In genomic region chr9:34048730-34049629, GRCh38 we compare ENCODE assay signal across 8 cellular contexts. TPM values are rescaled to one million over a fixed set of nuclear protein-coding genes. Genes with fewer than 3 reads are reported as not detected.
DNase-seq lines count a peak whose midpoint lies in the region; TF ChIP-seq lines count a peak whose summit lies in the region.

A gene with protein sequence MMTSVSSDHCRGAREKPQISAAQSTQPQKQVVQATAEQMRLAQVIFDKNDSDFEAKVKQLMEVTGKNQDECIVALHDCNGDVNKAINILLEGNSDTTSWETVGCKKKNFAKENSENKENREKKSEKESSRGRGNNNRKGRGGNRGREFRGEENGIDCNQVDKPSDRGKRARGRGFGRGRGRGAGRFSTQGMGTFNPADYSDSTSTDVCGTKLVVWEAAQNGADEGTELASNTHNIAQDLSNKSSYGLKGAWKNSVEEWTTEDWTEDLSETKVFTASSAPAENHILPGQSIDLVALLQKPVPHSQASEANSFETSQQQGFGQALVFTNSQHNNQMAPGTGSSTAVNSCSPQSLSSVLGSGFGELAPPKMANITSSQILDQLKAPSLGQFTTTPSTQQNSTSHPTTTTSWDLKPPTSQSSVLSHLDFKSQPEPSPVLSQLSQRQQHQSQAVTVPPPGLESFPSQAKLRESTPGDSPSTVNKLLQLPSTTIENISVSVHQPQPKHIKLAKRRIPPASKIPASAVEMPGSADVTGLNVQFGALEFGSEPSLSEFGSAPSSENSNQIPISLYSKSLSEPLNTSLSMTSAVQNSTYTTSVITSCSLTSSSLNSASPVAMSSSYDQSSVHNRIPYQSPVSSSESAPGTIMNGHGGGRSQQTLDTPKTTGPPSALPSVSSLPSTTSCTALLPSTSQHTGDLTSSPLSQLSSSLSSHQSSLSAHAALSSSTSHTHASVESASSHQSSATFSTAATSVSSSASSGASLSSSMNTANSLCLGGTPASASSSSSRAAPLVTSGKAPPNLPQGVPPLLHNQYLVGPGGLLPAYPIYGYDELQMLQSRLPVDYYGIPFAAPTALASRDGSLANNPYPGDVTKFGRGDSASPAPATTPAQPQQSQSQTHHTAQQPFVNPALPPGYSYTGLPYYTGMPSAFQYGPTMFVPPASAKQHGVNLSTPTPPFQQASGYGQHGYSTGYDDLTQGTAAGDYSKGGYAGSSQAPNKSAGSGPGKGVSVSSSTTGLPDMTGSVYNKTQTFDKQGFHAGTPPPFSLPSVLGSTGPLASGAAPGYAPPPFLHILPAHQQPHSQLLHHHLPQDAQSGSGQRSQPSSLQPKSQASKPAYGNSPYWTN (minus strand): TSS chr9:34048887. CDS start chr9:34017148, 31,739 bp downstream.

- H3K4me2 ChIP-seq in MM.1S (ENCODE audit: low read depth, low read length) (peak within 1 kb of the TSS; percentile 94), neural progenitor cell (peak within 1 kb of the TSS; percentile 96)

- H3K27ac Mint-ChIP-seq in neural progenitor cell, result peak within 1 kb of the TSS; percentile 100

- in situ Hi-C loops in G401 (cut with HindIII; ENCODE audit: low sequenced_read_pairs) (no loop called here), HAP-1 (cut with MboI; ENCODE audit: low sequenced_read_pairs) (no loop called here)

- TF ChIP-seq CTCF in MM.1S (IDR thresholded peaks at IDR 0.05; ENCODE audit: low read length) (no peak), foreskin fibroblast (IDR thresholded peaks at IDR 0.05; ENCODE audit: low read depth, low read length) (no peak), neural progenitor cell (IDR thresholded peaks at IDR 0.05) (no peak)

- peak within 1 kb of the TSS; percentile 99 for H3K4me3 Mint-ChIP-seq in neural progenitor cell

- peak within 1 kb of the TSS; percentile 92 for H2AFZ ChIP-seq in MM.1S (ENCODE audit: low read length)
- peak within 1 kb of the TSS; percentile 99 for H2AFZ ChIP-seq in neural progenitor cell (replicated peaks)

- H3K27me3 ChIP-seq in HAP-1 (ENCODE audit: low read depth) (no peaks in the 10 kb centered on the region), MM.1S (replicated peaks; ENCODE audit: insufficient read depth, low read length) (no peaks in the 10 kb centered on the region), neural progenitor cell (no peaks in the 10 kb centered on the region)

- peaks cover 25% of the 10 kb centered on the region for H3K4me1 Mint-ChIP-seq in neural progenitor cell

- H3K36me3 ChIP-seq in HAP-1 (replicated peaks) (peaks cover 5% of the 10 kb centered on the region; the same call in 1 of the 2 replicates), MM.1S (replicated peaks; ENCODE audit: insufficient read depth, low read length) (no peaks in the 10 kb centered on the region; the same call in 1 of the 2 replicates), neural progenitor cell (no peaks in the 10 kb centered on the region)

- peaks cover 7% of the 10 kb centered on the region for H3K27me3 Mint-ChIP-seq in neural progenitor cell (ENCODE audit: insufficient read depth, low read depth)

- H3K9ac ChIP-seq in MM.1S (ENCODE audit: low read length), result peak within 1 kb of the TSS; percentile 98
- peak within 1 kb of the TSS; percentile 94 for H3K9ac ChIP-seq in neural progenitor cell

- H4K20me1 ChIP-seq in MM.1S (ENCODE audit: insufficient read depth, low read length) (0 out of 2 replicates have a peak, but pooled peaks cover 5% of the 10 kb centered on the region), neural progenitor cell (ENCODE audit: low read depth) (peaks cover 12% of the 10 kb centered on the region)

- peak within 1 kb of the TSS; percentile 77 for H3K4me3 ChIP-seq in HAP-1
- H3K4me3 ChIP-seq in MM.1S (ENCODE audit: low read length), result peak within 1 kb of the TSS; percentile 97
- H3K4me3 ChIP-seq in foreskin fibroblast (ENCODE audit: low read depth in 1 of 2, low read length in 2 of 2), result peak within 1 kb of the TSS; percentile 93 to 96
- H3K4me3 ChIP-seq in neural progenitor cell, result peak within 1 kb of the TSS; percentile 90

- H3K9me3 ChIP-seq in HAP-1, result peaks cover 2% of the 10 kb centered on the region; the same call in 1 of the 2 replicates
- H3K9me3 ChIP-seq in MM.1S (replicated peaks; ENCODE audit: insufficient read depth, low read length), result no peaks in the 10 kb centered on the region
- H3K9me3 ChIP-seq in neural progenitor cell (ENCODE audit: low read depth), result no peaks in the 10 kb centered on the region

- peak; percentile 98 for DNase-seq in G401 (ENCODE audit: low spot score)
- peak; percentile 94 to 98 for DNase-seq in HAP-1 (ENCODE audit: low spot score in 2 of 2)
- DNase-seq in MM.1S, result peak; percentile 98
- DNase-seq in SIG-M5 (lab: John Stamatoyannopoulos, UW), result peak; percentile 73
- DNase-seq in activated gamma-delta T cell treated with Interleukin-2 at 50 U/mL for 16 hours, result peak; percentile 94
- DNase-seq in foreskin fibroblast, result peak; percentile 96 to 98
- DNase-seq in neural progenitor cell (ENCODE audit: low spot score), result peak; percentile 99
- peak; percentile 92 for DNase-seq in stromal cell of bone marrow (ENCODE audit: low read depth)

- H3K79me2 ChIP-seq in MM.1S (ENCODE audit: low read length), result peaks cover 47% of the 10 kb centered on the region
- H3K79me2 ChIP-seq in neural progenitor cell (ENCODE audit: low read depth), result peaks cover 47% of the 10 kb centered on the region

- peaks cover 5% of the 10 kb centered on the region for H3K36me3 Mint-ChIP-seq in neural progenitor cell

- peak within 1 kb of the TSS; percentile 88 for H3K27ac ChIP-seq in MM.1S (ENCODE audit: low read length)
- peak within 1 kb of the TSS; percentile 98 for H3K27ac ChIP-seq in neural progenitor cell

- H3K4me1 ChIP-seq in HAP-1, result peaks cover 16% of the 10 kb centered on the region
- peaks cover 28% of the 10 kb centered on the region for H3K4me1 ChIP-seq in MM.1S (ENCODE audit: low read length)
- H3K4me1 ChIP-seq in neural progenitor cell, result peaks cover 7% of the 10 kb centered on the region

- H3K9me2 ChIP-seq in MM.1S (replicated peaks; ENCODE audit: insufficient read depth, low read length), result no peaks in the 10 kb centered on the region

- H3K9me3 Mint-ChIP-seq in neural progenitor cell, result no peaks in the 10 kb centered on the region

- H3F3A ChIP-seq in MM.1S (ENCODE audit: insufficient read depth, low read length) (peaks cover 25% of the 10 kb centered on the region), neural progenitor cell (ENCODE audit: low read depth) (peaks cover 14% of the 10 kb centered on the region)

RNA-seq across cellular contexts. Expression of the gene that starts here (rescaled TPM):
- 15.2 and 26.0 TPM in 2 replicates for total RNA-seq in G401 (2014; rRNA removed; shearing (Covaris generic))
- 24.3 and 28.8 TPM in 2 replicates for total RNA-seq in neural progenitor cell (ENCODE audit: low replicate concordance)

Comparison
In these comparisons a context has a peak if more than half of its experiments do, and no peak if none do; other contexts are left out.
1. Peak in every context shown above with its lines: DNase-seq, H3K4me3 ChIP-seq and H3K27ac ChIP-seq.